In genomic region chr5:28313543-28314334, GRCh38 we compare ENCODE assay signal across 34 cellular contexts.
A peak's percentile ranks its signal among the peaks of the same experiment; 100 is the strongest.
DNase-seq lines count a peak whose midpoint lies in the region; ATAC-seq, FAIRE-seq and TF ChIP-seq lines count a peak whose summit lies in the region.
"Had no signal": no experiment of that assay in that cellular context is flagged by ENCODE, and none has a peak within 500 bp of the region (broad histone marks: within the 10 kb centered on the region; RNA-seq: fewer than 3 reads in every experiment).

No MANE protein-coding gene starts in this region.

- H3K27ac ChIP-seq in PC-3 (ENCODE audit: low read length) (peak overlapping the region; percentile 64), left lung (no peak overlapping the region)
- H3K27ac ChIP-seq: BLaER1 treated with 17β-estradiol and CSF1 and Interleukin-3, amounts not matched to agents 10 nM and 100 nM; HL-60; lower lobe of right lung; sigmoid colon; stomach; thyroid gland; vagina had no signal

- no peaks in the 10 kb centered on the region for H3K9me3 ChIP-seq in PC-3 (ENCODE audit: low read length)
- peaks cover 0 to 7% of the 10 kb centered on the region in 2 donors for H3K9me3 ChIP-seq in left lung
- H3K9me3 ChIP-seq: BLaER1 treated with 17β-estradiol and CSF1 and Interleukin-3, amounts not matched to agents 10 nM and 100 nM; HAP-1; lower lobe of right lung; sigmoid colon; SK-N-SH; thyroid gland; vagina had no signal

- no peak overlapping the region for H3K4me3 ChIP-seq in PC-3 (ENCODE audit: low read length)
- H3K4me3 ChIP-seq in bronchial epithelial cell (ENCODE audit: low read depth, low read length) = no peak overlapping the region
- H3K4me3 ChIP-seq in left lung = no peak overlapping the region
- H3K4me3 ChIP-seq in foreskin fibroblast (ENCODE audit: low read depth in 1 of 2, low read length in 2 of 2) = no peak overlapping the region
- H3K4me3 ChIP-seq: BLaER1 treated with 17β-estradiol and CSF1 and Interleukin-3, amounts not matched to agents 10 nM and 100 nM; HAP-1; lower lobe of right lung; sigmoid colon; stomach; thyroid gland; vagina had no signal

- H3K4me1 ChIP-seq in PC-3 (ENCODE audit: insufficient read depth, low read length) (peaks cover 25% of the 10 kb centered on the region), left lung (no peaks in the 10 kb centered on the region)
- H3K4me1 ChIP-seq: BLaER1 treated with 17β-estradiol and CSF1 and Interleukin-3, amounts not matched to agents 10 nM and 100 nM; HAP-1; lower lobe of right lung; sigmoid colon; stomach; thyroid gland; vagina had no signal

- H3K9ac ChIP-seq in PC-3 (ENCODE audit: low read length) = no peak overlapping the region
- H3K9ac ChIP-seq: BLaER1 treated with 17β-estradiol and CSF1 and Interleukin-3, amounts not matched to agents 10 nM and 100 nM; SK-N-SH had no signal

- no peaks in the 10 kb centered on the region for H3K36me3 ChIP-seq in PC-3 (ENCODE audit: low read depth, low read length)
- H3K36me3 ChIP-seq in bronchial epithelial cell (ENCODE audit: control insufficient read depth, insufficient read depth, low read length) = no peaks in the 10 kb centered on the region
- H3K36me3 ChIP-seq in left lung = no peaks in the 10 kb centered on the region
- H3K36me3 ChIP-seq: BLaER1 treated with 17β-estradiol and CSF1 and Interleukin-3, amounts not matched to agents 10 nM and 100 nM; HAP-1; lower lobe of right lung; sigmoid colon; stomach; thyroid gland; vagina had no signal

- DNase-seq in ELR (ENCODE audit: low read depth) = peak; percentile 0
- DNase-seq in PC-3 = peak; percentile 84
- peak; percentile 65 for DNase-seq in bronchial epithelial cell (ENCODE audit: low read depth)
- no peak for DNase-seq in left lung
- DNase-seq in NCI-H69 (lab: John Stamatoyannopoulos, UW) = no peak
- DNase-seq in foreskin fibroblast = no peak
- no peak for DNase-seq in NCI-H2171 treated with DMSO at 0.1 percent for 48 hours (lab: John Stamatoyannopoulos, UW)
- DNase-seq in NCI-H2081 treated with DMSO at 0.1 percent for 48 hours (lab: John Stamatoyannopoulos, UW) = no peak
- DNase-seq: activated CD4-positive, alpha-beta memory T cell treated with anti-CD3 and anti-CD28 coated beads, Interleukin-2, amount 10 ng/mL, durations not matched to agents 7 days and 5 days; activated CD4-positive, CD25-positive, alpha-beta regulatory T cell treated with anti-CD3 and anti-CD28 coated beads, Interleukin-2, amount 50 U/mL, for 72 hours; activated CD8-positive, alpha-beta memory T cell treated with anti-CD3 and anti-CD28 coated beads, Interleukin-2, amount 50 U/mL, for 4 hours; activated naive CD4-positive, alpha-beta T cell treated with Interleukin-2 at 50 U/mL for 16 hours; amniotic stem cell; foreskin melanocyte; kidney glomerular epithelial cell; lower lobe of right lung; naive thymus-derived CD4-positive, alpha-beta T cell; NCI-H2081; NCI-H446 treated with DMSO at 0.1 percent for 48 hours; nucleus accumbens; sigmoid colon; SK-N-SH; stimulated activated CD4-positive, alpha-beta T cell treated with anti-CD3 and anti-CD28 coated beads, Interleukin-12 subunit alpha, Interleukin-12 subunit beta, amount 100 ng/mL, for 4 hours; stimulated activated CD4-positive, alpha-beta T cell treated with anti-CD3 and anti-CD28 coated beads, Interleukin-2, amount 100 ng/mL, for 48 hours; stomach; thyroid gland had no signal

- TF ChIP-seq CTCF in PC-3 (conservative IDR thresholded peaks at IDR 0.05; ENCODE audit: low read depth, low read length) = no peak
- TF ChIP-seq CTCF in bronchial epithelial cell (IDR thresholded peaks at IDR 0.05; ENCODE audit: insufficient read depth, low read length, severe bottlenecking) = no peak
- no peak for TF ChIP-seq CTCF in left lung (IDR thresholded peaks at IDR 0.05)
- no peak for TF ChIP-seq CTCF in foreskin fibroblast (IDR thresholded peaks at IDR 0.05; ENCODE audit: low read depth, low read length)

- no peaks in the 10 kb centered on the region for H3K27me3 ChIP-seq in PC-3 (ENCODE audit: low read length)
- no peaks in the 10 kb centered on the region for H3K27me3 ChIP-seq in bronchial epithelial cell (ENCODE audit: control insufficient read depth, insufficient read depth, low read length)
- no peaks in the 10 kb centered on the region for H3K27me3 ChIP-seq in left lung
- H3K27me3 ChIP-seq: BLaER1 treated with 17β-estradiol and CSF1 and Interleukin-3, amounts not matched to agents 10 nM and 100 nM; sigmoid colon; stomach; thyroid gland; vagina had no signal

- H3K79me2 ChIP-seq in PC-3 (ENCODE audit: low read length) = no peaks in the 10 kb centered on the region

- peak overlapping the region; percentile 35 for H3K4me2 ChIP-seq in PC-3 (ENCODE audit: low read length)
- H3K4me2 ChIP-seq: BLaER1 treated with 17β-estradiol and CSF1 and Interleukin-3, amounts not matched to agents 10 nM and 100 nM; SK-N-SH had no signal

- BruUV-seq in PC-3 (replicated peaks; lab: Mats Ljungman, UMichigan) = no TSS peak

- intact Hi-C loops in PC-3 (cut with micrococcal nuclease) (loop anchor here (10.0 kb wide), 1 partner anchor 1289 kb away; no protein-coding TSS in a partner anchor), left lung (cut with DNase I) (no loop called here)

- CTCF ChIA-PET in PC-3 (lab: Charles Lee) = no interaction called here

- FAIRE-seq in bronchial epithelial cell (lab: Jason Lieb, UNC) = no peak
- FAIRE-seq: colon, G401.6, HepG2, TTC549 had no signal

- no peak overlapping the region for H2AFZ ChIP-seq in PC-3 (ENCODE audit: low read length)

- no peaks in the 10 kb centered on the region for H4K20me1 ChIP-seq in PC-3 (ENCODE audit: low read length)
- H4K20me1 ChIP-seq: BLaER1 treated with 17β-estradiol and CSF1 and Interleukin-3, amounts not matched to agents 10 nM and 100 nM had no signal

- POLR2A ChIA-PET in PC-3 (lab: Charles Lee; ENCODE audit: unreplicated experiment) = no interaction called here

- H3F3A ChIP-seq in PC-3 (ENCODE audit: low read length, unreplicated experiment) = no peaks in the 10 kb centered on the region

- ATAC-seq in PC-3 (peak; percentile 96), left lung (peak; percentile 36)
- ATAC-seq: HepG2; lower lobe of right lung; naive thymus-derived CD4-positive, alpha-beta T cell had no signal

- H3K9me2 ChIP-seq in PC-3 (replicated peaks; ENCODE audit: low read length) = no peaks in the 10 kb centered on the region
- H3K9me2 ChIP-seq: SK-N-SH had no signal

Comparison
In these comparisons a context has a peak if more than half of its experiments do, and no peak if none do; other contexts are left out.
1. DNase-seq: peak in ELR (single experiment), PC-3 (single experiment) and bronchial epithelial cell (single experiment); none in left lung (0 of 2), NCI-H69 (single experiment), foreskin fibroblast (0 of 2), NCI-H2171 treated with DMSO at 0.1 percent for 48 hours (single experiment) and NCI-H2081 treated with DMSO at 0.1 percent for 48 hours (single experiment).